Comparison of ENCODE assay signal across 9 cellular contexts in genomic region chr2:160061533-160062282, GRCh38. TPM values are rescaled to one million over a fixed set of nuclear protein-coding genes. Genes with fewer than 3 reads are reported as not detected.
A peak's percentile ranks its signal among the peaks of the same experiment; 100 is the strongest.
DNase-seq lines count a peak whose midpoint lies in the region; ATAC-seq and TF ChIP-seq lines count a peak whose summit lies in the region.
"Had no signal": no experiment of that assay in that cellular context is flagged by ENCODE, and none has a peak within 500 bp of the region (broad histone marks: within the 10 kb centered on the region; RNA-seq: fewer than 3 reads in every experiment).

No MANE protein-coding gene starts in this region.

- H2BK5ac ChIP-seq in mesendoderm (ENCODE audit: low read length) = no peak overlapping the region

- H2BK120ac ChIP-seq in mesendoderm (ENCODE audit: low read depth, low read length) = no peak overlapping the region

- H3K27me3 ChIP-seq in SK-N-SH (ENCODE audit: insufficient read depth) (no peaks in the 10 kb centered on the region; the same call in 1 of the 2 replicates), dorsolateral prefrontal cortex (peaks cover 0 to 31% (median 4%) of the 10 kb centered on the region in 45 donors), mesendoderm (ENCODE audit: insufficient read depth, low read length, poor library complexity) (no peaks in the 10 kb centered on the region), thymus (ENCODE audit: control insufficient read depth, insufficient read depth) (peaks cover 2% of the 10 kb centered on the region), BE2C (no peaks in the 10 kb centered on the region)

- CTCF ChIA-PET in SK-N-SH (lab: Yijun Ruan, JAX) = interaction anchor here (0.6 kb wide), 1 partner anchor 88 kb away, joined by 3 read pairs; no protein-coding TSS in a partner anchor

- POLR2A ChIA-PET in SK-N-SH (lab: Yijun Ruan, JAX) = no interaction called here

- H3K4me1 ChIP-seq in SK-N-SH (ENCODE audit: control insufficient read depth in 1 of 2, insufficient read depth in 2 of 2, low read depth in 1 of 2, low read length in 1 of 2) (peaks cover 0 to 16% of the 10 kb centered on the region in 2 experiments; a peak in 2 of 4 replicates), mesendoderm (ENCODE audit: control insufficient read depth, low read depth, low read length) (peaks cover 5% of the 10 kb centered on the region), thymus (ENCODE audit: control insufficient read depth, insufficient read depth, low read length) (no peaks in the 10 kb centered on the region), BE2C (no peaks in the 10 kb centered on the region)

- no peaks in the 10 kb centered on the region for H3K79me2 ChIP-seq in SK-N-SH (ENCODE audit: insufficient read depth)
- no peaks in the 10 kb centered on the region for H3K79me2 ChIP-seq in mesendoderm (ENCODE audit: control insufficient read depth, insufficient read depth, low read length)

- H3K27ac ChIP-seq in SK-N-SH (ENCODE audit: low read depth in 2 of 2, low read length in 1 of 2) = no peak overlapping the region
- H3K27ac ChIP-seq in dorsolateral prefrontal cortex = peak overlapping the region in 8 of 59 donors; percentile 1 to 89 (median 50)
- no peak overlapping the region for H3K27ac ChIP-seq in mesendoderm (ENCODE audit: low read depth, low read length)
- H3K27ac ChIP-seq in thymus (ENCODE audit: low read depth) = no peak overlapping the region
- H3K27ac ChIP-seq: KMS-11 had no signal

- WGBS in SK-N-SH (ENCODE audit: low lambda C conversion rate) = 89% methylated on average over 32 of the region's 45 CpGs
- no CpG with 5 or more reads among the region's 45 CpGs for WGBS in mesendoderm (ENCODE audit: extremely low coverage, insufficient coverage, low lambda C conversion rate)
- WGBS in thymus = 37% methylated on average over 45 of the region's 45 CpGs

- H3K4ac ChIP-seq in mesendoderm (ENCODE audit: low read depth, low read length) = no peak overlapping the region

- TF ChIP-seq CTCF in SK-N-SH (IDR thresholded peaks at IDR 0.05) (no peak), dorsolateral prefrontal cortex (IDR thresholded peaks at IDR 0.05 in 54 of 56, conservative IDR thresholded peaks at IDR 0.05 in 2 of 56; ENCODE audit: low read depth in 1 of 56, partially characterized antibody in 56 of 56) (no peak), BE2C (IDR thresholded peaks at IDR 0.05; ENCODE audit: low read depth, low read length) (no peak)

- H3K4me2 ChIP-seq in SK-N-SH (no peak overlapping the region), mesendoderm (ENCODE audit: low read length) (peak overlapping the region; percentile 96)
- H3K4me2 ChIP-seq: KMS-11 had no signal

- H4K8ac ChIP-seq in mesendoderm (ENCODE audit: low read depth, low read length) = no peak overlapping the region

- H3K79me1 ChIP-seq in mesendoderm (ENCODE audit: low read length) = no peaks in the 10 kb centered on the region

- H2AK5ac ChIP-seq in mesendoderm (ENCODE audit: low read length) = no peak overlapping the region

- H3K56ac ChIP-seq in mesendoderm (ENCODE audit: low read length) = peak overlapping the region; percentile 87

- H3K9ac ChIP-seq in SK-N-SH = no peak overlapping the region
- H3K9ac ChIP-seq in mesendoderm (ENCODE audit: low read length) = peak overlapping the region; percentile 68
- H3K9ac ChIP-seq: KMS-11 had no signal

- no peak overlapping the region for H4K5ac ChIP-seq in mesendoderm (ENCODE audit: low read length)

- H4K20me1 ChIP-seq in SK-N-SH (ENCODE audit: insufficient read depth) = no peaks in the 10 kb centered on the region

- no peak overlapping the region for H2AFZ ChIP-seq in SK-N-SH (ENCODE audit: low read depth)

- peak overlapping the region; percentile 75 for H3K18ac ChIP-seq in mesendoderm (ENCODE audit: low read length)

- intact Hi-C loops in dorsolateral prefrontal cortex (cut with DNase I) = no loop called here

- no peak for ATAC-seq in SK-N-SH treated with all-trans-retinoic acid at 6 μM for 48 hours

- H2BK15ac ChIP-seq in mesendoderm (replicated peaks; ENCODE audit: low read depth) = no peak overlapping the region

- no peaks in the 10 kb centered on the region for H3F3A ChIP-seq in SK-N-SH (replicated peaks; ENCODE audit: insufficient read depth)

- no peaks in the 10 kb centered on the region for H3K9me2 ChIP-seq in SK-N-SH

- TF ChIP-seq EP300 in SK-N-SH (IDR thresholded peaks at IDR 0.05; ENCODE audit: borderline replicate concordance in 1 of 2, low read depth in 1 of 2, low read length in 1 of 2) = no peak

- H3K23ac ChIP-seq in mesendoderm (ENCODE audit: low read length) = no peak overlapping the region

- H3K9me3 ChIP-seq in SK-N-SH (no peaks in the 10 kb centered on the region), thymus (ENCODE audit: control insufficient read depth) (no peaks in the 10 kb centered on the region), BE2C (no peaks in the 10 kb centered on the region)

- H3K4me3 ChIP-seq in SK-N-SH (ENCODE audit: low read depth in 2 of 2, low read length in 1 of 2) (no peak overlapping the region), dorsolateral prefrontal cortex (peak overlapping the region; percentile 34 to 80 (median 70)), mesendoderm (ENCODE audit: low read length) (peak overlapping the region; percentile 52), thymus (ENCODE audit: low read length) (peak overlapping the region; percentile 62), BE2C (ENCODE audit: low read depth, low read length) (no peak overlapping the region)

- TF ChIP-seq RAD21 in SK-N-SH (IDR thresholded peaks at IDR 0.05; ENCODE audit: low read length) = no peak

- peak; percentile 32 for DNase-seq in SK-N-SH
- peak in 1 of 10 donors; percentile 24 for DNase-seq in dorsolateral prefrontal cortex
- no peak for DNase-seq in mesendoderm
- no peak for DNase-seq in NCI-H146 (lab: John Stamatoyannopoulos, UW)
- no peak for DNase-seq in BE2C
- no peak for DNase-seq in NCI-H1930 (lab: John Stamatoyannopoulos, UW)

- no peaks in the 10 kb centered on the region for H3K36me3 ChIP-seq in SK-N-SH (replicated peaks in 1 of 2; ENCODE audit: control insufficient read depth in 1 of 2, insufficient read depth in 2 of 2, low read length in 1 of 2)
- H3K36me3 ChIP-seq in mesendoderm (ENCODE audit: control insufficient read depth, insufficient read depth, low read length) = no peaks in the 10 kb centered on the region
- no peaks in the 10 kb centered on the region for H3K36me3 ChIP-seq in thymus (ENCODE audit: control insufficient read depth, insufficient read depth)
- no peaks in the 10 kb centered on the region for H3K36me3 ChIP-seq in BE2C

TF ChIP-seq in SK-N-SH, 30 proteins besides CTCF, POLR2A, EP300 and RAD21 (continues in another document):
- TF ChIP-seq YY1 (IDR thresholded peaks at IDR 0.05; ENCODE audit: low read depth) (no peak), RCOR1 (IDR thresholded peaks at IDR 0.05; ENCODE audit: low read length) (no peak), TCF12 (IDR thresholded peaks at IDR 0.05) (no peak), FOXM1 (IDR thresholded peaks at IDR 0.05; ENCODE audit: low read depth) (no peak), TAF1 (IDR thresholded peaks at IDR 0.05; ENCODE audit: borderline replicate concordance, low read depth, low read length) (no peak)
- TF ChIP-seq, protein P1, sequence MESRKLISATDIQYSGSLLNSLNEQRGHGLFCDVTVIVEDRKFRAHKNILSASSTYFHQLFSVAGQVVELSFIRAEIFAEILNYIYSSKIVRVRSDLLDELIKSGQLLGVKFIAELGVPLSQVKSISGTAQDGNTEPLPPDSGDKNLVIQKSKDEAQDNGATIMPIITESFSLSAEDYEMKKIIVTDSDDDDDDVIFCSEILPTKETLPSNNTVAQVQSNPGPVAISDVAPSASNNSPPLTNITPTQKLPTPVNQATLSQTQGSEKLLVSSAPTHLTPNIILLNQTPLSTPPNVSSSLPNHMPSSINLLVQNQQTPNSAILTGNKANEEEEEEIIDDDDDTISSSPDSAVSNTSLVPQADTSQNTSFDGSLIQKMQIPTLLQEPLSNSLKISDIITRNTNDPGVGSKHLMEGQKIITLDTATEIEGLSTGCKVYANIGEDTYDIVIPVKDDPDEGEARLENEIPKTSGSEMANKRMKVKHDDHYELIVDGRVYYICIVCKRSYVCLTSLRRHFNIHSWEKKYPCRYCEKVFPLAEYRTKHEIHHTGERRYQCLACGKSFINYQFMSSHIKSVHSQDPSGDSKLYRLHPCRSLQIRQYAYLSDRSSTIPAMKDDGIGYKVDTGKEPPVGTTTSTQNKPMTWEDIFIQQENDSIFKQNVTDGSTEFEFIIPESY (IDR thresholded peaks at IDR 0.05; ENCODE audit: borderline replicate concordance, low read depth) = no peak

TF ChIP-seq in SK-N-SH treated with all-trans-retinoic acid at 6 μM for 48 hours, 23 proteins besides CTCF, POLR2A, EP300 and RAD21 (continues in another document):
- TF ChIP-seq ZC3H10 (CRISPR knock-in tag; IDR thresholded peaks at IDR 0.05) = no peak
- TF ChIP-seq CREB5 (CRISPR knock-in tag; IDR thresholded peaks at IDR 0.05; ENCODE audit: low read depth) = no peak
- TF ChIP-seq ZNF8 (CRISPR knock-in tag; IDR thresholded peaks at IDR 0.05) = no peak
- TF ChIP-seq ARNTL (CRISPR knock-in tag; IDR thresholded peaks at IDR 0.05; ENCODE audit: borderline replicate concordance, low read depth) = no peak

RNA-seq across cellular contexts. Expression of gene PLA2R1, which starts 0.7 kb away (rescaled TPM):
- polyA plus RNA-seq in SK-N-SH (2012; rRNA removed) (not detected in 2 replicates), thymus (2.7 TPM)
- polyA plus RNA-seq in SK-N-SH (2012; cell fraction: cytosol; rRNA removed) = not detected in 2 replicates
- 0.01 TPM in 1 of 2 replicates, not detected in the other for polyA plus RNA-seq in SK-N-SH (2012; cell fraction: nucleus; rRNA removed)
- total RNA-seq in dorsolateral prefrontal cortex = 10 to 100 TPM in 1 of 120 experiments, 1 to 10 TPM in 119; 2.0 to 10.6 (median 4.9) TPM
- polyA plus RNA-seq in mesendoderm (2013, experiment 1 of 2) = 0.14 TPM
- 0.17 TPM for polyA plus RNA-seq in mesendoderm (2013, experiment 2 of 2)
- polyA plus RNA-seq in BE2C (2012; ENCODE audit: insufficient read depth, insufficient read length, low read depth) = not detected

Comparison
In these comparisons a context has a peak if more than half of its experiments do, and no peak if none do; other contexts are left out.
1. H3K4me3 ChIP-seq: peak in dorsolateral prefrontal cortex (59 of 59), mesendoderm (single experiment) and thymus (single experiment); none in SK-N-SH (0 of 2) and BE2C (single experiment).